ENCODE assay signal across 8 cellular contexts in the genomic region with DNA sequence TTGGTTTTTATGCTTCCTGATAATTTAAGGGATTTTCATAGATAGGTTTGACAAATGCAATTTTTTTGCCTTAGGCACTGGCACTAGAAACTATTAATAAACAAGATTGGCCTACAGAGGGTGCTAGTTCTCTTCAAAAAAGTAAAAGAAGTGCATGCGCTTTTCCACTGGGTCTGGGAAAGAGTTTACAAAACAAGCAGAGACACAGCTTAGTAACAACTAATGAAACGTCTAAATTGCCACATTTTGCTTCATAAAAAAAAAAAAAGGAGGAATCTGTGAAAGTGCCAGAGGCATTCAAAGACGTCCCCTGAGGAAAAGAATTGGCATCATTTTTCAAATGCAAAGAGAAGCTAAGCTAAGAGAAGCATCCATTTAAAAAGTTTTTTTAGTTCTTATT. TPM values are rescaled to one million over a fixed set of nuclear protein-coding genes. Genes with fewer than 3 reads are reported as not detected.
A peak's percentile ranks its signal among the peaks of the same experiment; 100 is the strongest.
DNase-seq lines count a peak whose midpoint lies in the region; ATAC-seq and TF ChIP-seq lines count a peak whose summit lies in the region.

No MANE protein-coding gene starts in this region.

- no peak for ATAC-seq in GM18868 (IDR thresholded peaks at IDR 0.05; ENCODE audit: unreplicated experiment)

- no peak overlapping the region for H3K27ac ChIP-seq in brain microvascular endothelial cell
- H3K27ac ChIP-seq in smooth muscle cell (ENCODE audit: low read depth), result peak overlapping the region; percentile 1

- H3K27ac Mint-ChIP-seq in immature natural killer cell, result no peak overlapping the region

- 2% methylated on average over 3 of the region's 3 CpGs for WGBS in smooth muscle cell (ENCODE audit: low lambda C conversion rate)

- H4K20me1 ChIP-seq in smooth muscle cell (ENCODE audit: low read depth), result no peaks in the 10 kb centered on the region

- no peak overlapping the region for H3K4me3 Mint-ChIP-seq in immature natural killer cell

- no peaks in the 10 kb centered on the region for H3K27me3 ChIP-seq in GM06990 (replicated peaks; ENCODE audit: control insufficient read depth, insufficient read depth, low read length)
- no peaks in the 10 kb centered on the region for H3K27me3 ChIP-seq in brain microvascular endothelial cell (replicated peaks)
- no peaks in the 10 kb centered on the region for H3K27me3 ChIP-seq in smooth muscle cell (ENCODE audit: low read depth)

- no peaks in the 10 kb centered on the region for H3K4me1 Mint-ChIP-seq in immature natural killer cell

- H3K79me2 ChIP-seq in smooth muscle cell (ENCODE audit: low read depth), result no peaks in the 10 kb centered on the region

- H3K27me3 Mint-ChIP-seq in immature natural killer cell (ENCODE audit: low read depth in 3 of 3), result peaks cover 0 to 6% (median 5%) of the 10 kb centered on the region in 3 donors

- H3K9ac ChIP-seq in smooth muscle cell (ENCODE audit: low read depth), result no peak overlapping the region

- H3F3A ChIP-seq in smooth muscle cell (ENCODE audit: low read depth), result no peaks in the 10 kb centered on the region

- H3K9me3 ChIP-seq in smooth muscle cell (replicated peaks; ENCODE audit: low read depth), result no peaks in the 10 kb centered on the region

- H3K36me3 ChIP-seq in GM06990 (ENCODE audit: control insufficient read depth, insufficient read depth, low read length) (no peaks in the 10 kb centered on the region), brain microvascular endothelial cell (replicated peaks) (no peaks in the 10 kb centered on the region), smooth muscle cell (ENCODE audit: low read depth) (no peaks in the 10 kb centered on the region)

- H3K4me1 ChIP-seq in smooth muscle cell (ENCODE audit: low read depth), result no peaks in the 10 kb centered on the region

- H3K36me3 Mint-ChIP-seq in immature natural killer cell, result no peaks in the 10 kb centered on the region

- in situ Hi-C loops in ACHN (cut with HindIII; ENCODE audit: low pct_ligation_motif_present, low pct_unique_long_range_greater_than_20kb, low sequenced_read_pairs) (no loop called here), brain microvascular endothelial cell (cut with HindIII; ENCODE audit: low pct_ligation_motif_present, low sequenced_read_pairs) (no loop called here)

- DNase-seq in ACHN (peak; percentile 84), GM06990 (ENCODE audit: extremely low read depth, insufficient read length) (peak; percentile 60), HT1080 (ENCODE audit: low read depth) (peak; percentile 73), NCI-H82 (lab: John Stamatoyannopoulos, UW) (peak; percentile 86), brain microvascular endothelial cell (peak; percentile 56), immature natural killer cell (peak; percentile 17 to 46 (median 29)), smooth muscle cell (lab: John Stamatoyannopoulos, UW; ENCODE audit: unreplicated experiment) (no peak)

- H3K4me3 ChIP-seq in GM06990 (replicated peaks; ENCODE audit: low read depth, low read length), result peak overlapping the region; percentile 43
- no peak overlapping the region for H3K4me3 ChIP-seq in brain microvascular endothelial cell (ENCODE audit: low read depth, low read length)
- no peak overlapping the region for H3K4me3 ChIP-seq in smooth muscle cell

- TF ChIP-seq CTCF in GM06990 (IDR thresholded peaks at IDR 0.05; ENCODE audit: insufficient read depth, low read length, poor library complexity, severe bottlenecking) (peak; percentile 45), brain microvascular endothelial cell (IDR thresholded peaks at IDR 0.05; ENCODE audit: low read depth, low read length, missing control alignments) (peak; percentile 39), smooth muscle cell (IDR thresholded peaks at IDR 0.05; ENCODE audit: borderline replicate concordance, insufficient read depth, poor library complexity, severe bottlenecking) (peak; percentile 64)

- H3K9me3 Mint-ChIP-seq in immature natural killer cell, result no peaks in the 10 kb centered on the region

- H3K4me2 ChIP-seq in smooth muscle cell, result peak overlapping the region; percentile 48

- peak overlapping the region; percentile 76 for H2AFZ ChIP-seq in smooth muscle cell (ENCODE audit: low read depth)

RNA-seq across cellular contexts. Expression of a gene that starts 58.3 kb away (rescaled TPM):
- 9.0 and 12.1 TPM in 2 replicates for total RNA-seq in HT1080 (2014; rRNA removed; shearing (Covaris generic))
- 7.7 and 12.1 TPM in 2 replicates for polyA plus RNA-seq in HT1080 (2015; cell fraction: cytosol; rRNA removed)
- polyA plus RNA-seq in HT1080 (2015; cell fraction: nucleus; rRNA removed), result 23.4 and 25.2 TPM in 2 replicates
- 10 to 100 TPM in 1 of 3 donors, 1 to 10 TPM in 2; 1.8 to 12.5 (median 3.5) TPM for polyA plus RNA-seq in immature natural killer cell
- total RNA-seq in smooth muscle cell, result 25.1 and 28.5 TPM in 2 replicates
- 22.7 and 29.0 TPM in 2 replicates for polyA plus RNA-seq in smooth muscle cell
